ENCODE assay signal across 10 cellular contexts in genomic region chrX:86002076-86002896, GRCh38. TPM values are rescaled to one million over a fixed set of nuclear protein-coding genes. Genes with fewer than 3 reads are reported as not detected.
DNase-seq lines count a peak whose midpoint lies in the region; ATAC-seq lines count a peak whose summit lies in the region.
"Had no signal": no experiment of that assay in that cellular context is flagged by ENCODE, and none has a peak within 500 bp of the region (broad histone marks: within the 10 kb centered on the region; RNA-seq: fewer than 3 reads in every experiment).

No MANE protein-coding gene starts in this region.

- no peak overlapping the region for H3K4me3 Mint-ChIP-seq in activated T-helper 1 cell treated with anti-CD3 and anti-CD28 coated beads, Interleukin-12 subunit alpha, Interleukin-12 subunit beta, Interleukin-2, Interleukin-4 antibody, amounts not matched to agents 30 ng/mL and 10 ng/mL and 1 ng/mL, durations not matched to agents 14 hours and 24 hours and 36 hours
- peak overlapping the region; percentile 50 for H3K4me3 Mint-ChIP-seq in memory B cell

- peaks cover 6% of the 10 kb centered on the region for H3K36me3 Mint-ChIP-seq in activated T-helper 1 cell treated with anti-CD3 and anti-CD28 coated beads, Interleukin-12 subunit alpha, Interleukin-12 subunit beta, Interleukin-2, Interleukin-4 antibody, amounts not matched to agents 30 ng/mL and 10 ng/mL and 1 ng/mL, durations not matched to agents 14 hours and 24 hours and 36 hours (ENCODE audit: low read depth)
- peaks cover 8% of the 10 kb centered on the region for H3K36me3 Mint-ChIP-seq in memory B cell

- peak overlapping the region; percentile 45; the same call in 1 of the 2 replicates for H3K9ac ChIP-seq in ES-I3 (ENCODE audit: low read depth, low read length)

- H3K4me1 Mint-ChIP-seq in activated T-helper 1 cell treated with anti-CD3 and anti-CD28 coated beads, Interleukin-12 subunit alpha, Interleukin-12 subunit beta, Interleukin-2, Interleukin-4 antibody, amounts not matched to agents 30 ng/mL and 10 ng/mL and 1 ng/mL, durations not matched to agents 14 hours and 24 hours and 36 hours (ENCODE audit: low read depth), result peaks cover 21% of the 10 kb centered on the region
- H3K4me1 Mint-ChIP-seq in memory B cell, result peaks cover 27% of the 10 kb centered on the region

- no peaks in the 10 kb centered on the region for H3K36me3 ChIP-seq in ES-I3 (ENCODE audit: insufficient read depth, low read length)

- no peak overlapping the region for H3K27ac Mint-ChIP-seq in activated T-helper 1 cell treated with anti-CD3 and anti-CD28 coated beads, Interleukin-12 subunit alpha, Interleukin-12 subunit beta, Interleukin-2, Interleukin-4 antibody, amounts not matched to agents 30 ng/mL and 10 ng/mL and 1 ng/mL, durations not matched to agents 14 hours and 24 hours and 36 hours
- peak overlapping the region; percentile 47 for H3K27ac Mint-ChIP-seq in memory B cell

- peak; percentile 12 for DNase-seq in activated T-helper 1 cell treated with anti-CD3 and anti-CD28 coated beads, Interleukin-12 subunit alpha, Interleukin-12 subunit beta, Interleukin-2, Interleukin-4 antibody, amounts not matched to agents 30 ng/mL and 10 ng/mL and 1 ng/mL, durations not matched to agents 14 hours and 24 hours and 36 hours (ENCODE audit: low spot score)
- DNase-seq in memory B cell (ENCODE audit: low spot score in 2 of 2), result no peak
- no peak for DNase-seq in amniotic stem cell (lab: John Stamatoyannopoulos, UW)
- DNase-seq in DMS 273 treated with DMSO at 0.1 percent for 48 hours (lab: John Stamatoyannopoulos, UW), result no peak
- DNase-seq in anterior cingulate cortex (lab: John Stamatoyannopoulos, UW), result no peak
- DNase-seq: left cardiac atrium; stimulated activated naive CD8-positive, alpha-beta T cell treated with anti-CD3 and anti-CD28 coated beads, Interleukin-15, Interleukin-2, amounts not matched to agents 100 U/mL and 50 U/mL, for 24 hours had no signal

- H3K27me3 Mint-ChIP-seq in activated T-helper 1 cell treated with anti-CD3 and anti-CD28 coated beads, Interleukin-12 subunit alpha, Interleukin-12 subunit beta, Interleukin-2, Interleukin-4 antibody, amounts not matched to agents 30 ng/mL and 10 ng/mL and 1 ng/mL, durations not matched to agents 14 hours and 24 hours and 36 hours (ENCODE audit: insufficient read depth), result peaks cover 1% of the 10 kb centered on the region
- H3K27me3 Mint-ChIP-seq in memory B cell, result no peaks in the 10 kb centered on the region

- peaks cover 7% of the 10 kb centered on the region; the same call in 1 of the 2 replicates for H3K4me1 ChIP-seq in ES-I3 (ENCODE audit: insufficient read depth, low read length)

- intact Hi-C loops in activated T-helper 1 cell treated with anti-CD3 and anti-CD28 coated beads, Interleukin-12 subunit alpha, Interleukin-12 subunit beta, Interleukin-2, Interleukin-4 antibody, amounts not matched to agents 30 ng/mL and 10 ng/mL and 1 ng/mL, durations not matched to agents 14 hours and 24 hours and 36 hours (cut with micrococcal nuclease), result no loop called here

- H3K9me3 Mint-ChIP-seq in activated T-helper 1 cell treated with anti-CD3 and anti-CD28 coated beads, Interleukin-12 subunit alpha, Interleukin-12 subunit beta, Interleukin-2, Interleukin-4 antibody, amounts not matched to agents 30 ng/mL and 10 ng/mL and 1 ng/mL, durations not matched to agents 14 hours and 24 hours and 36 hours, result no peaks in the 10 kb centered on the region
- H3K9me3 Mint-ChIP-seq in memory B cell, result no peaks in the 10 kb centered on the region

- no peaks in the 10 kb centered on the region for H3K9me3 ChIP-seq in ES-I3 (ENCODE audit: control insufficient read depth, insufficient read depth, low read length)

- peak; percentile 54 for ATAC-seq in HG03521 (IDR thresholded peaks at IDR 0.05; ENCODE audit: unreplicated experiment)
- peak; percentile 41 for ATAC-seq in memory B cell (ENCODE audit: low read depth)
- no peak for ATAC-seq in HG02759 (IDR thresholded peaks at IDR 0.05; ENCODE audit: unreplicated experiment)
- ATAC-seq: left cardiac atrium; stimulated activated naive CD8-positive, alpha-beta T cell treated with anti-CD3 and anti-CD28 coated beads, Interleukin-15, Interleukin-2, amounts not matched to agents 100 U/mL and 50 U/mL, for 24 hours had no signal

RNA-seq across cellular contexts. Expression of gene CHM, which starts 45.1 kb away (rescaled TPM):
- total RNA-seq in activated T-helper 1 cell treated with anti-CD3 and anti-CD28 coated beads, Interleukin-12 subunit alpha, Interleukin-12 subunit beta, Interleukin-2, Interleukin-4 antibody, amounts not matched to agents 30 ng/mL and 10 ng/mL and 1 ng/mL, durations not matched to agents 14 hours and 24 hours and 36 hours, result 15.6 and 15.7 TPM in 2 replicates
